In the genomic region with DNA sequence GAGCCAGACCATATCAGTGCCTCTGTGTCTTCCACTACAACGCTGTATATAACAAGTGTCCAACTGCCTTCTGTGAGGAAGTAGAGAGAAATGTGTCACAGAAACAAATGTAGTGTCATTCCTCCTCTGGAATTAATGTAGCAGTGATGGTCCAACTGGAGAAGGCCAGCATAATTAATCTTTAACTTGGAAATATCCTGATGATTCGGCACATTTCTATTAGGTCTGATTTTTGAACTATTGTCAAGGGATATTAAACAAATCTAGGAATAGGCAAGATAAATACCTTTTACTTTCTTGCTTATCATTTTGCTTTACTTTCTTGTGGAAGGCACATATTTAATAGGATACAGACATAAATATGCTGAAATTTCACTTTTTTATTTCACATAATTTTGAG, we compare ENCODE assay signal across 9 cellular contexts.
"Had no signal": no experiment of that assay in that cellular context is flagged by ENCODE, and none has a peak within 500 bp of the region (broad histone marks: within the 10 kb centered on the region; RNA-seq: fewer than 3 reads in every experiment).

No MANE protein-coding gene starts in this region.

- H3K36me3 ChIP-seq: HAP-1 had no signal

- FAIRE-seq: H1, HTR-8/SVneo, K562 had no signal

- H2AFZ ChIP-seq: GM23338 had no signal

- H3K9me3 ChIP-seq: HAP-1 had no signal

- H3K4me2 ChIP-seq: GM23338 had no signal

- DNase-seq: H7, HFFc6, KG1 had no signal

- H3K4me3 ChIP-seq: GM23338, HAP-1, K562 had no signal

- ATAC-seq: GM23338, HCT116, K562 had no signal

- H3K4me1 ChIP-seq: HAP-1 had no signal
